Comparison of ENCODE assay signal across 8 cellular contexts in the genomic region with DNA sequence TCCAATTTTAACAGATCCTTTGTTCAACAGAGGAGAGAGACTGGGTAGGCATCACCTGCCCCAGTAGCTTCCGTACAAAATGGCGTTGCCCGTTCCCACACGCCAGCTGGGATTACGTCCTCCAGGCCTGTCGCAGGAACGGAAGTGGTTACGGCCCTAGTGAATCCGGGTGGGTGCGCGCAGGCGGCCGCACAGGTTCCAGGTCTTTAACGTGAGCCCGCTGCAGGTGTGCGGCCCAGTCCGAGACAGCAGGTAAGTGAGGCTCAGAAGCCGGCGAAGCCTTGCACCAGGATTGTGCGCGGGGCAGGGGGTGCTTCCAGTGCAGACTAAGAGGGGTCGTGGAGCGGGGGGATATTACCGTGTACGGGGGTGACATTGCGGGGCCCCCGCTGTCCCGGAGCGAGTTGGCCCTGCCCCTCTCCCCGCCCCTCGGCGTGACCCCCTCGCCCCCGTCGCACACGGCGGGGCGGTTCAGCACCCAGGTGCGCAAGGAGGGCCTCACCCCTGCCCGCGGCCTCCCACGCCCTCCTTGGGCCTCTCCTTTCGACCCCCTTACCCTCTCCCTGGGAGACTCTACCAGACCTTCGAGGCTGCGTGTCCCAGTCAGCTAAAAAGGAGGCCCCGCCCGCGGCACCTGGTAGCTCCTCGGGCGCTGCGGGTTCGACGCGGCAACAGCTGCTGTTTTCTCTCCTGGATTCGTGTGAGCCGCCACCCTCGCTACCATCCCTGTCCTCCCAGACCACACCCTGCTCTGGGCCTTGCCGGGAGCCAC. TPM values are rescaled to one million over a fixed set of nuclear protein-coding genes. Genes with fewer than 3 reads are reported as not detected.
DNase-seq lines count a peak whose midpoint lies in the region; ATAC-seq and TF ChIP-seq lines count a peak whose summit lies in the region.

A gene with protein sequence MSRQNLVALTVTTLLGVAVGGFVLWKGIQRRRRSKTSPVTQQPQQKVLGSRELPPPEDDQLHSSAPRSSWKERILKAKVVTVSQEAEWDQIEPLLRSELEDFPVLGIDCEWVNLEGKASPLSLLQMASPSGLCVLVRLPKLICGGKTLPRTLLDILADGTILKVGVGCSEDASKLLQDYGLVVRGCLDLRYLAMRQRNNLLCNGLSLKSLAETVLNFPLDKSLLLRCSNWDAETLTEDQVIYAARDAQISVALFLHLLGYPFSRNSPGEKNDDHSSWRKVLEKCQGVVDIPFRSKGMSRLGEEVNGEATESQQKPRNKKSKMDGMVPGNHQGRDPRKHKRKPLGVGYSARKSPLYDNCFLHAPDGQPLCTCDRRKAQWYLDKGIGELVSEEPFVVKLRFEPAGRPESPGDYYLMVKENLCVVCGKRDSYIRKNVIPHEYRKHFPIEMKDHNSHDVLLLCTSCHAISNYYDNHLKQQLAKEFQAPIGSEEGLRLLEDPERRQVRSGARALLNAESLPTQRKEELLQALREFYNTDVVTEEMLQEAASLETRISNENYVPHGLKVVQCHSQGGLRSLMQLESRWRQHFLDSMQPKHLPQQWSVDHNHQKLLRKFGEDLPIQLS (plus strand): TSS at position 159 of the 772 bp plus-strand sequence. CDS start 17,973 bp downstream, outside the sequence.

- H3K4me1 Mint-ChIP-seq in T-cell (peaks cover 22 to 27% (median 23%) of the 10 kb centered on the region in 3 donors), progenitor cell of endocrine pancreas (ENCODE audit: low read depth) (peaks cover 12% of the 10 kb centered on the region)

- H3K4me1 ChIP-seq in left ventricle myocardium inferior: peaks cover 15% of the 10 kb centered on the region
- no peaks in the 10 kb centered on the region for H3K4me1 ChIP-seq in upper lobe of right lung

- H3K4me3 Mint-ChIP-seq in T-cell (peak within 1 kb of the TSS; percentile 92 to 94 (median 93)), progenitor cell of endocrine pancreas (ENCODE audit: low read depth) (peak within 1 kb of the TSS; percentile 92)

- H3K36me3 ChIP-seq in GM06990 (ENCODE audit: control insufficient read depth, insufficient read depth, low read length): no peaks in the 10 kb centered on the region
- no peaks in the 10 kb centered on the region for H3K36me3 ChIP-seq in left ventricle myocardium inferior
- H3K36me3 ChIP-seq in upper lobe of right lung: no peaks in the 10 kb centered on the region

- H3K4me3 ChIP-seq in GM06990 (replicated peaks; ENCODE audit: low read depth, low read length): peak within 1 kb of the TSS; percentile 84
- H3K4me3 ChIP-seq in left ventricle myocardium inferior: peak within 1 kb of the TSS; percentile 99
- peak within 1 kb of the TSS; percentile 92 for H3K4me3 ChIP-seq in upper lobe of right lung

- peak within 1 kb of the TSS; percentile 84 for H3K27ac ChIP-seq in left ventricle myocardium inferior (replicated peaks)
- H3K27ac ChIP-seq in upper lobe of right lung: peak within 1 kb of the TSS; percentile 86

- intact Hi-C loops in left ventricle myocardium inferior (cut with micrococcal nuclease) (no loop called here), upper lobe of right lung (cut with DNase I) (no loop called here)

- peak; percentile 66 for ATAC-seq in HG02571 (IDR thresholded peaks at IDR 0.05; ENCODE audit: unreplicated experiment)
- ATAC-seq in T-cell (replicated peaks in 1 of 4): peak; percentile 78 to 87 (median 85)
- ATAC-seq in upper lobe of right lung: peak; percentile 99

- POLR2A ChIA-PET in T-cell (lab: Charles Lee): interaction anchor here in 1 of 2 donors (0.6 to 1.4 kb wide), 2 partner anchors 38 to 744 kb away, joined by 5 read pairs; no protein-coding TSS in a partner anchor

- CTCF ChIA-PET in T-cell (lab: Charles Lee): interaction anchor here in 1 of 2 donors (1.1 kb wide), 1 partner anchor 40 kb away, joined by 5 read pairs; no protein-coding TSS in a partner anchor

- TF ChIP-seq CTCF in GM06990 (IDR thresholded peaks at IDR 0.05; ENCODE audit: insufficient read depth, low read length, poor library complexity, severe bottlenecking): no peak
- TF ChIP-seq CTCF in left ventricle myocardium inferior (IDR thresholded peaks at IDR 0.05; ENCODE audit: borderline replicate concordance): no peak
- no peak for TF ChIP-seq CTCF in progenitor cell of endocrine pancreas (IDR thresholded peaks at IDR 0.05; ENCODE audit: unreplicated experiment)
- no peak for TF ChIP-seq CTCF in upper lobe of right lung (IDR thresholded peaks at IDR 0.05)

- H3K36me3 Mint-ChIP-seq in T-cell (no peaks in the 10 kb centered on the region), progenitor cell of endocrine pancreas (ENCODE audit: insufficient read depth) (no peaks in the 10 kb centered on the region)

- H3K27me3 ChIP-seq in GM06990 (replicated peaks; ENCODE audit: control insufficient read depth, insufficient read depth, low read length) (no peaks in the 10 kb centered on the region), left ventricle myocardium inferior (ENCODE audit: low read depth) (no peaks in the 10 kb centered on the region), upper lobe of right lung (no peaks in the 10 kb centered on the region)

- H3K27me3 Mint-ChIP-seq in T-cell: peaks cover 0 to 4% of the 10 kb centered on the region in 2 donors
- H3K27me3 Mint-ChIP-seq in progenitor cell of endocrine pancreas: no peaks in the 10 kb centered on the region

- H3K27ac Mint-ChIP-seq in T-cell (peak within 1 kb of the TSS; percentile 90 to 94), progenitor cell of endocrine pancreas (peak within 1 kb of the TSS; percentile 99)

- H3K9me3 Mint-ChIP-seq in T-cell (no peaks in the 10 kb centered on the region), progenitor cell of endocrine pancreas (ENCODE audit: low read depth) (no peaks in the 10 kb centered on the region)

- DNase-seq in GM06990 (ENCODE audit: extremely low read depth, insufficient read length) (peak; percentile 89), NCI-H1105 (lab: John Stamatoyannopoulos, UW) (peak; percentile 95), T-cell (peak; percentile 15 to 78 (median 52)), amniotic stem cell (lab: John Stamatoyannopoulos, UW) (peak; percentile 42), left ventricle myocardium inferior (peak; percentile 87), progenitor cell of endocrine pancreas (ENCODE audit: low spot score, unreplicated experiment) (peak; percentile 79), upper lobe of right lung (peak; percentile 94)

- H3K9me3 ChIP-seq in left ventricle myocardium inferior (replicated peaks) (no peaks in the 10 kb centered on the region), upper lobe of right lung (no peaks in the 10 kb centered on the region)

RNA-seq across cellular contexts. Expression of the gene that starts here (rescaled TPM):
- total RNA-seq in T-cell: 10 to 100 TPM in 4 of 5 donors, 1 to 10 TPM in 1; 8.6 to 12.1 (median 10.8) TPM
- 16.5 TPM for total RNA-seq in left ventricle myocardium inferior
- 40.4 and 44.2 TPM in 2 replicates for total RNA-seq in progenitor cell of endocrine pancreas
- total RNA-seq in upper lobe of right lung: 25.2 TPM

Comparison
In these comparisons a context has a peak if more than half of its experiments do, and no peak if none do; other contexts are left out.
1. Peak in every context shown above with its lines: DNase-seq, ATAC-seq, H3K4me3 ChIP-seq and H3K27ac ChIP-seq.
2. DNase-seq: peak in every context shown above with its lines; median percentile 95 in NCI-H1105; 94 in upper lobe of right lung; 89 in GM06990; 87 in left ventricle myocardium inferior; 79 in progenitor cell of endocrine pancreas; 52 in T-cell; 42 in amniotic stem cell.